In genomic region chr6:90096818-90097217, GRCh38 we compare ENCODE assay signal across 1 cellular context.
TF ChIP-seq lines count a peak whose summit lies in the region.

No MANE protein-coding gene starts in this region.

TF ChIP-seq in GM23338, 12 proteins besides CTCF, POLR2A, EP300 and RAD21 (continued from another document):
- TF ChIP-seq REST (IDR thresholded peaks at IDR 0.05; ENCODE audit: unreplicated experiment) (no peak), ETS1 (IDR thresholded peaks at IDR 0.05) (no peak), EZH2phosphoT487 (IDR thresholded peaks at IDR 0.05; ENCODE audit: unreplicated experiment) (no peak), EZH2 (IDR thresholded peaks at IDR 0.05; ENCODE audit: low read depth, unreplicated experiment) (no peak), POLR2AphosphoS5 (IDR thresholded peaks at IDR 0.05; ENCODE audit: low read depth) (no peak), JUNB (IDR thresholded peaks at IDR 0.05; ENCODE audit: unreplicated experiment) (no peak), ZNF331 (CRISPR knock-in tag; IDR thresholded peaks at IDR 0.05; ENCODE audit: low read depth) (no peak), STAT1 (IDR thresholded peaks at IDR 0.05; ENCODE audit: unreplicated experiment) (no peak), CREB1 (CRISPR knock-in tag; IDR thresholded peaks at IDR 0.05; ENCODE audit: low read depth) (no peak), ZNF462 (CRISPR knock-in tag; IDR thresholded peaks at IDR 0.05) (no peak), NANOG (IDR thresholded peaks at IDR 0.05; ENCODE audit: borderline replicate concordance) (no peak)
